In the genomic region with DNA sequence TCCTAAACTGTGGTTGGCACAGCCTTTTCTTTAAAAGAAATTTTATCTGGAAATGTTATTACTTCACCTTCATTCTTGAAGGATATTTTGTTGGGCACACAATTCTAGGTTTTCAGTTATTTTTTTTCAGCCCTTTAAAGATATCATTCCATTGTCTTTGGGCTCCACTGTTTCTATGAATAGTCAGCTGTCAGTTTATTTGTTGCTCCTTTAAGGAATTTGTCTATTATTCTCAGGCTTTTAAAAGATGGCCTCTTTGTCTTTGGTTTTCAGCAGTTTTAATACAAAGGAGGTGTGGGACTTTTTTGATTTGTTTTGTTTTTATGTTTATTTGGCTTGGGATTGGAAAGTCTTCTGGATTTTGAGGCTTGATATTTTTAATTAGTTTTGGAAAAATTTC, we compare ENCODE assay signal across 2 cellular contexts.
TF ChIP-seq lines count a peak whose summit lies in the region.

No MANE protein-coding gene starts in this region.

TF ChIP-seq in HCT116, 20 proteins besides CTCF, POLR2A, EP300 and RAD21 (continued from another document):
- no peak for TF ChIP-seq TCF7L2 (IDR thresholded peaks at IDR 0.05; ENCODE audit: borderline replicate concordance, extremely low read depth, insufficient read depth, insufficient read length)
- TF ChIP-seq JUND (IDR thresholded peaks at IDR 0.05) = no peak

TF ChIP-seq in K562, 482 proteins besides CTCF, POLR2A, EP300 and RAD21 (continued from another document):
- 0 out of 2 replicates have a peak, but pooled peaks have one; percentile 17 for TF ChIP-seq LEF1 (IDR thresholded peaks at IDR 0.05)
- TF ChIP-seq, protein P1, sequence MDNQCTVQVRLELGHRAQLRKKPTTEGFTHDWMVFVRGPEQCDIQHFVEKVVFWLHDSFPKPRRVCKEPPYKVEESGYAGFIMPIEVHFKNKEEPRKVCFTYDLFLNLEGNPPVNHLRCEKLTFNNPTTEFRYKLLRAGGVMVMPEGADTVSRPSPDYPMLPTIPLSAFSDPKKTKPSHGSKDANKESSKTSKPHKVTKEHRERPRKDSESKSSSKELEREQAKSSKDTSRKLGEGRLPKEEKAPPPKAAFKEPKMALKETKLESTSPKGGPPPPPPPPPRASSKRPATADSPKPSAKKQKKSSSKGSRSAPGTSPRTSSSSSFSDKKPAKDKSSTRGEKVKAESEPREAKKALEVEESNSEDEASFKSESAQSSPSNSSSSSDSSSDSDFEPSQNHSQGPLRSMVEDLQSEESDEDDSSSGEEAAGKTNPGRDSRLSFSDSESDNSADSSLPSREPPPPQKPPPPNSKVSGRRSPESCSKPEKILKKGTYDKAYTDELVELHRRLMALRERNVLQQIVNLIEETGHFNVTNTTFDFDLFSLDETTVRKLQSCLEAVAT (IDR thresholded peaks at IDR 0.05) = 0 out of 4 replicates have a peak, but pooled peaks of 1 of the 2 experiments have one; percentile 32
- no peak for TF ChIP-seq SOX6 (IDR thresholded peaks at IDR 0.05)
- peak; percentile 96 for TF ChIP-seq TRIM28 (IDR thresholded peaks at IDR 0.05)
- no peak for TF ChIP-seq KAT2B (IDR thresholded peaks at IDR 0.05; ENCODE audit: low read depth, low read length)
- TF ChIP-seq BMI1 (IDR thresholded peaks at IDR 0.05; ENCODE audit: low read length) = no peak
- TF ChIP-seq, protein P2, sequence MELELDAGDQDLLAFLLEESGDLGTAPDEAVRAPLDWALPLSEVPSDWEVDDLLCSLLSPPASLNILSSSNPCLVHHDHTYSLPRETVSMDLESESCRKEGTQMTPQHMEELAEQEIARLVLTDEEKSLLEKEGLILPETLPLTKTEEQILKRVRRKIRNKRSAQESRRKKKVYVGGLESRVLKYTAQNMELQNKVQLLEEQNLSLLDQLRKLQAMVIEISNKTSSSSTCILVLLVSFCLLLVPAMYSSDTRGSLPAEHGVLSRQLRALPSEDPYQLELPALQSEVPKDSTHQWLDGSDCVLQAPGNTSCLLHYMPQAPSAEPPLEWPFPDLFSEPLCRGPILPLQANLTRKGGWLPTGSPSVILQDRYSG (tag; conservative IDR thresholded peaks at IDR 0.05; ENCODE audit: low read depth) = no peak
- TF ChIP-seq ZNF584 (CRISPR knock-in tag; IDR thresholded peaks at IDR 0.05; ENCODE audit: low read depth) = no peak
- peak in 1 of 2 experiments; percentile 47; a peak in 1 of 4 replicates for TF ChIP-seq HDAC1 (IDR thresholded peaks at IDR 0.05)
- peak in 1 of 2 experiments; percentile 98; a peak in 2 of 3 replicates for TF ChIP-seq CBX3 (IDR thresholded peaks at IDR 0.05; ENCODE audit: borderline replicate concordance in 1 of 2, low read length in 2 of 2)
- no peak for TF ChIP-seq HIVEP1 (CRISPR knock-in tag; IDR thresholded peaks at IDR 0.05)
- peak; percentile 33 to 70; a peak in 1 of 4 replicates for TF ChIP-seq TRIM24 (IDR thresholded peaks at IDR 0.05)
- TF ChIP-seq ILF3 (IDR thresholded peaks at IDR 0.05; ENCODE audit: borderline replicate concordance) = no peak
- TF ChIP-seq STAT5B (CRISPR knock-in tag; IDR thresholded peaks at IDR 0.05) = no peak
- TF ChIP-seq, protein P3, sequence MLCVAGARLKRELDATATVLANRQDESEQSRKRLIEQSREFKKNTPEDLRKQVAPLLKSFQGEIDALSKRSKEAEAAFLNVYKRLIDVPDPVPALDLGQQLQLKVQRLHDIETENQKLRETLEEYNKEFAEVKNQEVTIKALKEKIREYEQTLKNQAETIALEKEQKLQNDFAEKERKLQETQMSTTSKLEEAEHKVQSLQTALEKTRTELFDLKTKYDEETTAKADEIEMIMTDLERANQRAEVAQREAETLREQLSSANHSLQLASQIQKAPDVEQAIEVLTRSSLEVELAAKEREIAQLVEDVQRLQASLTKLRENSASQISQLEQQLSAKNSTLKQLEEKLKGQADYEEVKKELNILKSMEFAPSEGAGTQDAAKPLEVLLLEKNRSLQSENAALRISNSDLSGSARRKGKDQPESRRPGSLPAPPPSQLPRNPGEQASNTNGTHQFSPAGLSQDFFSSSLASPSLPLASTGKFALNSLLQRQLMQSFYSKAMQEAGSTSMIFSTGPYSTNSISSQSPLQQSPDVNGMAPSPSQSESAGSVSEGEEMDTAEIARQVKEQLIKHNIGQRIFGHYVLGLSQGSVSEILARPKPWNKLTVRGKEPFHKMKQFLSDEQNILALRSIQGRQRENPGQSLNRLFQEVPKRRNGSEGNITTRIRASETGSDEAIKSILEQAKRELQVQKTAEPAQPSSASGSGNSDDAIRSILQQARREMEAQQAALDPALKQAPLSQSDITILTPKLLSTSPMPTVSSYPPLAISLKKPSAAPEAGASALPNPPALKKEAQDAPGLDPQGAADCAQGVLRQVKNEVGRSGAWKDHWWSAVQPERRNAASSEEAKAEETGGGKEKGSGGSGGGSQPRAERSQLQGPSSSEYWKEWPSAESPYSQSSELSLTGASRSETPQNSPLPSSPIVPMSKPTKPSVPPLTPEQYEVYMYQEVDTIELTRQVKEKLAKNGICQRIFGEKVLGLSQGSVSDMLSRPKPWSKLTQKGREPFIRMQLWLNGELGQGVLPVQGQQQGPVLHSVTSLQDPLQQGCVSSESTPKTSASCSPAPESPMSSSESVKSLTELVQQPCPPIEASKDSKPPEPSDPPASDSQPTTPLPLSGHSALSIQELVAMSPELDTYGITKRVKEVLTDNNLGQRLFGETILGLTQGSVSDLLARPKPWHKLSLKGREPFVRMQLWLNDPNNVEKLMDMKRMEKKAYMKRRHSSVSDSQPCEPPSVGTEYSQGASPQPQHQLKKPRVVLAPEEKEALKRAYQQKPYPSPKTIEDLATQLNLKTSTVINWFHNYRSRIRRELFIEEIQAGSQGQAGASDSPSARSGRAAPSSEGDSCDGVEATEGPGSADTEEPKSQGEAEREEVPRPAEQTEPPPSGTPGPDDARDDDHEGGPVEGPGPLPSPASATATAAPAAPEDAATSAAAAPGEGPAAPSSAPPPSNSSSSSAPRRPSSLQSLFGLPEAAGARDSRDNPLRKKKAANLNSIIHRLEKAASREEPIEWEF (CRISPR knock-in tag; IDR thresholded peaks at IDR 0.05) = no peak
- no peak for TF ChIP-seq IRF2 (CRISPR knock-in tag; IDR thresholded peaks at IDR 0.05)
- no peak for TF ChIP-seq TARDBP (IDR thresholded peaks at IDR 0.05)
- no peak for TF ChIP-seq KAT7 (CRISPR knock-in tag; IDR thresholded peaks at IDR 0.05; ENCODE audit: borderline replicate concordance)
- TF ChIP-seq ZNF23 (CRISPR knock-in tag; IDR thresholded peaks at IDR 0.05) = no peak
- TF ChIP-seq, protein P4, sequence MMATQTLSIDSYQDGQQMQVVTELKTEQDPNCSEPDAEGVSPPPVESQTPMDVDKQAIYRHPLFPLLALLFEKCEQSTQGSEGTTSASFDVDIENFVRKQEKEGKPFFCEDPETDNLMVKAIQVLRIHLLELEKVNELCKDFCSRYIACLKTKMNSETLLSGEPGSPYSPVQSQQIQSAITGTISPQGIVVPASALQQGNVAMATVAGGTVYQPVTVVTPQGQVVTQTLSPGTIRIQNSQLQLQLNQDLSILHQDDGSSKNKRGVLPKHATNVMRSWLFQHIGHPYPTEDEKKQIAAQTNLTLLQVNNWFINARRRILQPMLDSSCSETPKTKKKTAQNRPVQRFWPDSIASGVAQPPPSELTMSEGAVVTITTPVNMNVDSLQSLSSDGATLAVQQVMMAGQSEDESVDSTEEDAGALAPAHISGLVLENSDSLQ (IDR thresholded peaks at IDR 0.05) = 0 out of 2 replicates have a peak, but pooled peaks have one; percentile 12
- 0 out of 2 replicates have a peak, but pooled peaks have one; percentile 28 for TF ChIP-seq TEAD4 (IDR thresholded peaks at IDR 0.05; ENCODE audit: low read length)
- no peak for TF ChIP-seq TEAD4 (CRISPR knock-in tag; IDR thresholded peaks at IDR 0.05; ENCODE audit: borderline replicate concordance)
- no peak for TF ChIP-seq SETDB1 (IDR thresholded peaks at IDR 0.05; ENCODE audit: low read length)
- TF ChIP-seq, protein P5, sequence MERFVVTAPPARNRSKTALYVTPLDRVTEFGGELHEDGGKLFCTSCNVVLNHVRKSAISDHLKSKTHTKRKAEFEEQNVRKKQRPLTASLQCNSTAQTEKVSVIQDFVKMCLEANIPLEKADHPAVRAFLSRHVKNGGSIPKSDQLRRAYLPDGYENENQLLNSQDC (CRISPR knock-in tag; IDR thresholded peaks at IDR 0.05) = no peak
- no peak for TF ChIP-seq SNIP1 (IDR thresholded peaks at IDR 0.05; ENCODE audit: low read depth)
- TF ChIP-seq XRCC3 (IDR thresholded peaks at IDR 0.05) = peak; percentile 76; the same call in 1 of the 2 replicates
- TF ChIP-seq, protein P6, sequence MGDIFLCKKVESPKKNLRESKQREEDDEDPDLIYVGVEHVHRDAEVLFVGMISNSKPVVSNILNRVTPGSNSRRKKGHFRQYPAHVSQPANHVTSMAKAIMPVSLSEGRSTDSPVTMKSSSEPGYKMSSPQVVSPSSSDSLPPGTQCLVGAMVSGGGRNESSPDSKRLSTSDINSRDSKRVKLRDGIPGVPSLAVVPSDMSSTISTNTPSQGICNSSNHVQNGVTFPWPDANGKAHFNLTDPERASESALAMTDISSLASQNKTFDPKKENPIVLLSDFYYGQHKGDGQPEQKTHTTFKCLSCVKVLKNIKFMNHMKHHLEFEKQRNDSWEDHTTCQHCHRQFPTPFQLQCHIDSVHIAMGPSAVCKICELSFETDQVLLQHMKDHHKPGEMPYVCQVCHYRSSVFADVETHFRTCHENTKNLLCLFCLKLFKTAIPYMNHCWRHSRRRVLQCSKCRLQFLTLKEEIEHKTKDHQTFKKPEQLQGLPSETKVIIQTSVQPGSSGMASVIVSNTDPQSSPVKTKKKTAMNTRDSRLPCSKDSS (IDR thresholded peaks at IDR 0.05; ENCODE audit: low read depth, partially characterized antibody) = peak; percentile 87
- no peak for TF ChIP-seq CHD1 (IDR thresholded peaks at IDR 0.05; ENCODE audit: low read length)
- no peak for TF ChIP-seq MEF2D (tag; conservative IDR thresholded peaks at IDR 0.05; ENCODE audit: low read depth)
- TF ChIP-seq CBX5 (IDR thresholded peaks at IDR 0.05; ENCODE audit: borderline replicate concordance, low read depth) = peak; percentile 79
- no peak for TF ChIP-seq POLR3A (IDR thresholded peaks at IDR 0.05; ENCODE audit: borderline replicate concordance, extremely low read depth, insufficient read depth, insufficient read length)
TF ChIP-seq in K562: peak in this region for 12.
